1 cellular context compared by ENCODE assay signal in the genomic region with DNA sequence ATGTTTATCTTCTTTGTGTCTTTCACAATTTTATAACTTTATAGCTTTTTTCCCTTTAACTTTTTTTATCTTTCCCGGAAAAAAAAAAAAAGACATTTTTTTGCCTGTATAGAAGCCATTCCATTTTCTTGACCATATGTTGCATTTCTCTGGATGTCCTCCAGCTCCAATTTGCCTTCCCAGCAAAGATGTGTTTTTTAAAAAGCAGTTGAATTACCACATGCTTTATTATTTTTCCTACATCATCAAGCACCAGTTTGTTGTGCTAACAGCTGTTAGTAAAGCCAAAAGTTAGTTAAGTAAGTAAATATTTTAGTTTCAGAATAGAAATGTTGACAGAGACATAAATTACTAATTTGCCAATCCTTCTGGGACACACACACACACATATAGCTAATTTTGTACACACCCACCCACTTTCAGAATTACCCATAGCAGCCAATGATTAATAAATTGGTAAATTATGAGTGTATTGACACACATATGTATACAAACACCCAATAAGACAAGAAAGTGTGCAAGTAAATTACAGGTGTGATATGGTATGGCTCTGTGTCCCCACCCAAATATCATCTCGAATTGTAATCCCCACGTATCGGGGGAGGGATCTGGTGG.
TF ChIP-seq lines count a peak whose summit lies in the region.

No MANE protein-coding gene starts in this region.

TF ChIP-seq in IMR-90, 13 proteins besides CTCF, POLR2A, EP300 and RAD21:
- TF ChIP-seq CEBPB (IDR thresholded peaks at IDR 0.05; ENCODE audit: low read depth, low read length) = no peak
- no peak for TF ChIP-seq CHD1 (IDR thresholded peaks at IDR 0.05; ENCODE audit: low read depth, low read length)
- no peak for TF ChIP-seq NFE2L2 (IDR thresholded peaks at IDR 0.05; ENCODE audit: low read depth, low read length)
- TF ChIP-seq RCOR1 (IDR thresholded peaks at IDR 0.05; ENCODE audit: insufficient replicate concordance, low read length) = no peak
- no peak for TF ChIP-seq MAZ (IDR thresholded peaks at IDR 0.05; ENCODE audit: borderline replicate concordance, low read depth, low read length)
- TF ChIP-seq RFX5 (IDR thresholded peaks at IDR 0.05; ENCODE audit: low read depth, low read length) = no peak
- no peak for TF ChIP-seq FOS (IDR thresholded peaks at IDR 0.05; ENCODE audit: low read depth, low read length)
- no peak for TF ChIP-seq USF2 (IDR thresholded peaks at IDR 0.05; ENCODE audit: low read depth, low read length)
- TF ChIP-seq SMC3 (IDR thresholded peaks at IDR 0.05; ENCODE audit: low read depth, low read length) = no peak
- TF ChIP-seq ELK1 (IDR thresholded peaks at IDR 0.05; ENCODE audit: borderline replicate concordance, low read depth, low read length) = no peak
- no peak for TF ChIP-seq BHLHE40 (IDR thresholded peaks at IDR 0.05; ENCODE audit: low read depth, low read length)
- TF ChIP-seq MAFK (IDR thresholded peaks at IDR 0.05; ENCODE audit: low read depth, low read length) = no peak
